Comparison of ENCODE assay signal across 1 cellular context in the genomic region with DNA sequence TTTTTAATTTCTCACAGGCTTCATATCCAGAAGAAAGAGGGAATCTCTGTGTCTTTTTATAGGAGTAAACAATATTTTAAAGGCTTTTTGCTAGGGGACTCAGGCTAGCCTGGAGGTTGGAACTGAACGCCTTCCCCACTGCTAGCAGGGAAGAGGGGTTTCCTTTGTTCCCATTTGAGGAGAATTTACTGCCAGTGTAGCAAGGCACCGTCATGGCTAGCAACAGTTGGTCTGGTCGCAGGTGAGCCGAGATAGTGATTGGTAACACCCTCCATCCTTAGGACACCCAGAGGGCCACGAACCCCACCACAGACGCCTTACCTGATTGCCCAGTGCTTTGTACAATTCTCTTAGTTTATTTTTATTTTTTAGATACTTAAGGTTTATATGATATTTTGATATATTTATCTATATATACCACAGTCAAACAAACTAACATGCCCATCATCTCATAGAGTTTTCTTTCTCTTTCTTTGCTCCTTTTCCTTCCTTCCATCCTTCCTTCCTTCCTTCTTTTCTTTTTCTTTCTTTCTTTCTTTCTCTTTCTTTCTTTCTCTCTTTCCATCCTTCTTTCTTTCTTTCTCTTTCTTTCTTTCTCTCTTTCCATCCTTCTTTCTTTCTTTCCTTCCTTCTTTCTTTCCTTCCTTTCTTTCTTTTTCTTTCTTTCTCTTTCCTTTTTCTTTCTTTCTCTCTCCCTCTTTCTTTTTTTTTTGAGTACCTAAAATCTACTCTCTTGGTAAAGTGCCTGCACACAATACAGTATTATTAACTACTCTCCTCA.
TF ChIP-seq lines count a peak whose summit lies in the region.

No MANE protein-coding gene starts in this region.

TF ChIP-seq in K562, 482 proteins besides CTCF, POLR2A, EP300 and RAD21:
- TF ChIP-seq ZNF512 (tag; IDR thresholded peaks at IDR 0.05) (peak; percentile 28; the same call in 1 of the 2 replicates), HDAC2 (IDR thresholded peaks at IDR 0.05) (no peak)
